ENCODE assay signal across 17 cellular contexts in the genomic region with DNA sequence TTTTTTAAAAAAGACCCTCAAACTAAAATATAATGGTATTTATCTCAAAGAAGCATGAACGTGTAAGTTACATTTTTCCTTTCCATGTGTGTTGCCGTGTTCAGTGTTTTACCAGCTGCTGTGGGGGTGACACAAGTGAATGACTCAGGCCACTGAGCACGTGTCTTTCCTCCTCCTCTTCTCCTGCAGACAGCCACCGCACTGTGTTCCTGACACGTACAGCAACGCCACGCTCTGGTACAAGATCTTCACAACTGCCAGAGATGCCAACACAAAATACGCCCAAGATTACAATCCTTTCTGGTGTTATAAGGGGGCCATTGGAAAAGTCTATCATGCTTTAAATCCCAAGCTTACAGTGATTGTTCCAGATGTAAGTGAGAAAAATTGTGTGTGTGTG. TPM values are rescaled to one million over a fixed set of nuclear protein-coding genes. Genes with fewer than 3 reads are reported as not detected.
DNase-seq lines count a peak whose midpoint lies in the region; FAIRE-seq and TF ChIP-seq lines count a peak whose summit lies in the region.
"Had no signal": no experiment of that assay in that cellular context is flagged by ENCODE, and none has a peak within 500 bp of the region (broad histone marks: within the 10 kb centered on the region; RNA-seq: fewer than 3 reads in every experiment).

No MANE protein-coding gene starts in this region.

- peak; percentile 53 for DNase-seq in ELR (ENCODE audit: low read depth)
- peak in 47 of 56 donors; percentile 1 to 81 (median 49) for DNase-seq in amygdala (lab: John Stamatoyannopoulos, UW)
- DNase-seq in foreskin fibroblast = peak; percentile 20 to 56
- DNase-seq in posterior cingulate gyrus = peak; percentile 42 to 96 (median 69)
- no peak for DNase-seq in RCC 7860 (ENCODE audit: low spot score)
- no peak for DNase-seq in SJCRH30
- no peak for DNase-seq in NCI-H2227 treated with DMSO at 0.1 percent for 48 hours (lab: John Stamatoyannopoulos, UW)
- DNase-seq in NCI-H1417 (lab: John Stamatoyannopoulos, UW) = no peak
- DNase-seq: activated CD4-positive, alpha-beta T cell treated with anti-CD3 and anti-CD28 coated beads for 1 hour; activated CD8-positive, alpha-beta memory T cell treated with anti-CD3 and anti-CD28 coated beads, Interleukin-2, amount 50 U/mL, for 4 hours; activated naive CD4-positive, alpha-beta T cell treated with Interleukin-2 at 50 U/mL for 16 hours; COR-L47; NCI-H1105 treated with DMSO at 0.1 percent for 48 hours; SHP77 treated with DMSO at 0.1 percent for 48 hours; stimulated activated naive CD8-positive, alpha-beta T cell treated with anti-CD3 and anti-CD28 coated beads, Interleukin-15, amount 100 ng/mL, for 72 hours had no signal

- H3K4me1 ChIP-seq in SJCRH30 = no peaks in the 10 kb centered on the region

- TF ChIP-seq CTCF in foreskin fibroblast (IDR thresholded peaks at IDR 0.05; ENCODE audit: low read depth, low read length) = no peak

- H3K36me3 ChIP-seq in SJCRH30 = peaks cover 71% of the 10 kb centered on the region

- H3K27ac ChIP-seq in SJCRH30 = no peak overlapping the region
- H3K27ac ChIP-seq: cardiac muscle cell had no signal

- H3K4me3 ChIP-seq in foreskin fibroblast (ENCODE audit: low read depth in 1 of 2, low read length in 2 of 2) (no peak overlapping the region), SJCRH30 (no peak overlapping the region)
- H3K4me3 ChIP-seq: cardiac muscle cell had no signal

- no peaks in the 10 kb centered on the region for H3K27me3 ChIP-seq in SJCRH30
- H3K27me3 ChIP-seq: cardiac muscle cell had no signal

- intact Hi-C loops in posterior cingulate gyrus (cut with DNase I) = no loop called here

- H3K9me3 ChIP-seq in SJCRH30 (replicated peaks) = no peaks in the 10 kb centered on the region

- FAIRE-seq in RCC 7860 (lab: Jason Lieb, UNC) = no peak
- FAIRE-seq: keratinocyte had no signal

RNA-seq across cellular contexts. Expression of a gene that starts 29.7 kb away (rescaled TPM):
- 119 and 140 TPM in 2 replicates for total RNA-seq in SJCRH30 (2014; rRNA removed; shearing (Covaris generic))

RNA-seq across cellular contexts. Expression of a gene that starts 44.6 kb away (rescaled TPM):
- 90.0 and 97.9 TPM in 2 replicates for total RNA-seq in SJCRH30 (2014; rRNA removed; shearing (Covaris generic))

RNA-seq across cellular contexts. Expression of a gene that starts 45.9 kb away (rescaled TPM):
- total RNA-seq in SJCRH30 (2014; rRNA removed; shearing (Covaris generic)) = 21.8 and 25.3 TPM in 2 replicates

Comparison
In these comparisons a context has a peak if more than half of its experiments do, and no peak if none do; other contexts are left out.
1. DNase-seq: peak in ELR (single experiment), amygdala (47 of 56), foreskin fibroblast (2 of 2) and posterior cingulate gyrus (10 of 10); none in RCC 7860 (single experiment), SJCRH30 (0 of 2), NCI-H2227 treated with DMSO at 0.1 percent for 48 hours (single experiment) and NCI-H1417 (0 of 3).